Comparison of ENCODE assay signal across 10 cellular contexts in genomic region chr13:114017028-114017630, GRCh38. TPM values are rescaled to one million over a fixed set of nuclear protein-coding genes. Genes with fewer than 3 reads are reported as not detected.
A peak's percentile ranks its signal among the peaks of the same experiment; 100 is the strongest.
DNase-seq lines count a peak whose midpoint lies in the region; ATAC-seq and TF ChIP-seq lines count a peak whose summit lies in the region.
"Had no signal": no experiment of that assay in that cellular context is flagged by ENCODE, and none has a peak within 500 bp of the region (broad histone marks: within the 10 kb centered on the region; RNA-seq: fewer than 3 reads in every experiment).

No MANE protein-coding gene starts in this region.

- no peak overlapping the region for H3K4me3 Mint-ChIP-seq in activated T-cell treated with anti-CD3 and anti-CD28 coated beads, Interleukin-2, amount 50 U/mL, for 24 hours
- no peak overlapping the region for H3K4me3 Mint-ChIP-seq in CD8-positive, alpha-beta memory T cell
- H3K4me3 Mint-ChIP-seq in Calu3 (ENCODE audit: low read depth, unreplicated experiment): no peak overlapping the region

- POLR2A ChIA-PET in CD8-positive, alpha-beta memory T cell (lab: Charles Lee): no interaction called here

- no peaks in the 10 kb centered on the region for H3K9me3 ChIP-seq in psoas muscle
- no peaks in the 10 kb centered on the region for H3K9me3 ChIP-seq in CD8-positive, alpha-beta memory T cell (ENCODE audit: low read length)

- peak overlapping the region; percentile 90 for H3K27ac Mint-ChIP-seq in activated T-cell treated with anti-CD3 and anti-CD28 coated beads, Interleukin-2, amount 50 U/mL, for 24 hours
- peak overlapping the region in 2 of 8 donors; percentile 36 to 71 for H3K27ac Mint-ChIP-seq in CD8-positive, alpha-beta memory T cell
- no peak overlapping the region for H3K27ac Mint-ChIP-seq in Calu3 (ENCODE audit: unreplicated experiment)

- no TSS peak for BruUV-seq in Calu3 (replicated peaks; lab: Mats Ljungman, UMichigan)

- no peaks in the 10 kb centered on the region for H3K27me3 Mint-ChIP-seq in activated T-cell treated with anti-CD3 and anti-CD28 coated beads, Interleukin-2, amount 50 U/mL, for 24 hours
- H3K27me3 Mint-ChIP-seq in CD8-positive, alpha-beta memory T cell: no peaks in the 10 kb centered on the region
- H3K27me3 Mint-ChIP-seq in Calu3 (ENCODE audit: unreplicated experiment): no peaks in the 10 kb centered on the region

- CTCF ChIA-PET in CD8-positive, alpha-beta memory T cell (lab: Charles Lee): interaction anchor here (1.0 kb wide), 1 partner anchor 93 kb away, joined by 4 read pairs; no protein-coding TSS in a partner anchor
- CTCF ChIA-PET in Calu3 (lab: Charles Lee): no interaction called here

- no peak overlapping the region for H3K27ac ChIP-seq in psoas muscle
- no peak overlapping the region for H3K27ac ChIP-seq in CD8-positive, alpha-beta memory T cell (ENCODE audit: low read depth, low read length)

- 85 to 88% (median 87%) methylated on average over 29 of the region's 29 CpGs for WGBS in psoas muscle, 3 donors

- TF ChIP-seq CTCF in NB4 (IDR thresholded peaks at IDR 0.05; ENCODE audit: low read depth, low read length): peak; percentile 9
- TF ChIP-seq CTCF in psoas muscle (IDR thresholded peaks at IDR 0.05): no peak
- no peak for TF ChIP-seq CTCF in Calu3 (IDR thresholded peaks at IDR 0.05; ENCODE audit: unreplicated experiment)

- no peaks in the 10 kb centered on the region for H3K4me1 ChIP-seq in psoas muscle
- no peaks in the 10 kb centered on the region for H3K4me1 ChIP-seq in CD8-positive, alpha-beta memory T cell (ENCODE audit: insufficient read depth, low read length)

- intact Hi-C loops in psoas muscle (cut with DNase I) (no loop called here), Calu3 (cut with micrococcal nuclease; ENCODE audit: unreplicated experiment) (no loop called here)

- H3K4me3 ChIP-seq in NB4 (ENCODE audit: low read depth, low read length) (no peak overlapping the region), psoas muscle (no peak overlapping the region)
- no peak overlapping the region for H3K4me3 ChIP-seq in CD8-positive, alpha-beta memory T cell (ENCODE audit: low read length)

- TF ChIP-seq POLR2A in NB4 (IDR thresholded peaks at IDR 0.05; ENCODE audit: extremely low read depth, insufficient read length): no peak

- no peaks in the 10 kb centered on the region for H3K9me3 Mint-ChIP-seq in activated T-cell treated with anti-CD3 and anti-CD28 coated beads, Interleukin-2, amount 50 U/mL, for 24 hours
- H3K9me3 Mint-ChIP-seq in CD8-positive, alpha-beta memory T cell: no peaks in the 10 kb centered on the region
- no peaks in the 10 kb centered on the region for H3K9me3 Mint-ChIP-seq in Calu3 (ENCODE audit: low read depth, unreplicated experiment)

- H3K4me1 Mint-ChIP-seq in activated T-cell treated with anti-CD3 and anti-CD28 coated beads, Interleukin-2, amount 50 U/mL, for 24 hours (ENCODE audit: low read depth): peaks cover 13% of the 10 kb centered on the region
- H3K4me1 Mint-ChIP-seq in CD8-positive, alpha-beta memory T cell: peaks cover 0 to 2% (median 0%) of the 10 kb centered on the region in 3 donors
- H3K4me1 Mint-ChIP-seq in Calu3 (ENCODE audit: low read depth, unreplicated experiment): no peaks in the 10 kb centered on the region

- peaks cover 0 to 71% of the 10 kb centered on the region in 2 donors for H3K36me3 ChIP-seq in psoas muscle (ENCODE audit: insufficient read depth in 1 of 2, low read depth in 1 of 2)
- peaks cover 90% of the 10 kb centered on the region for H3K36me3 ChIP-seq in CD8-positive, alpha-beta memory T cell (ENCODE audit: insufficient read depth, low read length)

- H3K27me3 ChIP-seq in psoas muscle (ENCODE audit: insufficient read depth in 3 of 3, low read length in 2 of 3): no peaks in the 10 kb centered on the region
- no peaks in the 10 kb centered on the region for H3K27me3 ChIP-seq in CD8-positive, alpha-beta memory T cell (ENCODE audit: insufficient read depth, low read length, poor library complexity, severe bottlenecking)

- ATAC-seq in psoas muscle (peak in 3 of 4 donors; percentile 29 to 43 (median 40)), HG02798 (IDR thresholded peaks at IDR 0.05; ENCODE audit: poor library complexity, unreplicated experiment) (no peak)

- no peak for DNase-seq in activated T-cell treated with anti-CD3 and anti-CD28 coated beads, Interleukin-2, amount 50 U/mL, for 24 hours
- no peak for DNase-seq in activated T-cell treated with anti-CD3 and anti-CD28 coated beads, Interleukin-2, amount 50 U/mL, for 1 hour
- DNase-seq in NB4 (ENCODE audit: low read depth) (no peak), dermis blood vessel endothelial cell (peak; percentile 22), psoas muscle (peak in 1 of 2 donors; percentile 16), Calu3 (no peak)
- no peak for DNase-seq in CD8-positive, alpha-beta memory T cell
- DNase-seq: NCI-H1105; stimulated activated naive CD4-positive, alpha-beta T cell had no signal

- H3K36me3 Mint-ChIP-seq in activated T-cell treated with anti-CD3 and anti-CD28 coated beads, Interleukin-2, amount 50 U/mL, for 24 hours (ENCODE audit: low read depth): peaks cover 57% of the 10 kb centered on the region
- H3K36me3 Mint-ChIP-seq in CD8-positive, alpha-beta memory T cell: peaks cover 0 to 65% (median 3%) of the 10 kb centered on the region in 3 donors
- no peaks in the 10 kb centered on the region for H3K36me3 Mint-ChIP-seq in Calu3 (ENCODE audit: insufficient read depth, unreplicated experiment)

RNA-seq across cellular contexts. Expression of gene C13orf46, which starts 43.3 kb away (rescaled TPM):
- 0.17 and 0.28 TPM in 2 replicates for total RNA-seq in dermis blood vessel endothelial cell
- total RNA-seq in psoas muscle: 1 to 10 TPM in 1 of 4 donors, under 1 TPM in 3; 0.24 to 2.5 (median 0.73) TPM
- under 1 TPM in 2 of 3 donors, not detected in 1; 0.14 to 0.53 TPM for polyA plus RNA-seq in psoas muscle
- 1 to 10 TPM; 1.2 to 1.8 TPM for total RNA-seq in CD8-positive, alpha-beta memory T cell
- polyA plus RNA-seq in CD8-positive, alpha-beta memory T cell: 2.2 TPM
- total RNA-seq in Calu3 (2022): 0.29 and 0.33 TPM in 2 replicates
